In the genomic region with DNA sequence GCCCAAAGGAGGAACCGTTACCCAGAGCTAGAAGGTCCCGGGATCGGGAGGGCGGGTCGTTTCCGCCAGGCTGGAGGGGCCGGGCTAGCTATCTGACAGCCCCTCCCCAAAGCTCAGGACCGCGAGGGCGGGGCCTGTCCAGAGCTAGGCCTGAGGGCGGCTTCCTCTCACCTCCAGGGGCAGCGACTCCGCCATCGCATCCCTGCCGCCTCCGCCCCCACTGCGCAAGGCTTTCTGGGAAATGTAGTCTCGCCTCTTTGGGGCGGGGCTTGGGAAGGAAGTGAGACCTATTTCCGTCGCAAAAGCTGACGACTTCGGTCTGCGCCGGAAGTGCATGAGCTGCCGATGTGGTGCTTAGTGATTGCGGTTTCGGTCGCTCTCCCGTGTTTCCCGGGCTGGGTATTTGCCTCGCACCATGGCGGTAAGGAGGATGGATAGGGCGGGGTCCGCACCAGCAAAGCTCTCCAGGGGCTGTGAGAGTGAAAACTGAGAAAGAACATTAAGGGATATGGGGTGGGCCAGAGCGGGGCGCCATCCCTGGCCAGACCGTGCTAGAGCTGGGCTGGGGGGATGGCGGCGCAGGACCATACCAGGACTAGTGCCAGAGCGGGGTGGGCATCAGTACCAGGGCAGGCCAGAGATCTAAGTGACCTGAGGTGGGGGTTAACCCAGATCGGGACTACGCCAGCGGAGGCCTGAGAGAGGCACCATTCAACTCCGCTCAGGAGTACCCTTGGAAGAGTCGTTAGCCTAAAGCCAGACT, we compare ENCODE assay signal across 8 cellular contexts. TPM values are rescaled to one million over a fixed set of nuclear protein-coding genes. Genes with fewer than 3 reads are reported as not detected.
DNase-seq lines count a peak whose midpoint lies in the region; ATAC-seq and TF ChIP-seq lines count a peak whose summit lies in the region.

Gene TMEM208, plus strand, starts transcription at position 327 of the 763 bp plus-strand sequence. Its CDS starts 89 bp downstream, at position 416.

- H3K4me1 ChIP-seq in testis: peaks cover 11% of the 10 kb centered on the region

- TF ChIP-seq POLR2A in testis (IDR thresholded peaks at IDR 0.05): peak; percentile 4

- DNase-seq in NCI-H1092 treated with DMSO at 0.1 percent for 48 hours (lab: John Stamatoyannopoulos, UW) (peak; percentile 98), SKM-1 (lab: John Stamatoyannopoulos, UW; ENCODE audit: unreplicated experiment) (peak; percentile 90), glomerular visceral epithelial cell (ENCODE audit: extremely low spot score) (peak; percentile 98), omental fat pad (ENCODE audit: low spot score) (peak; percentile 97), testis (peak; percentile 99)
- DNase-seq in activated naive CD4-positive, alpha-beta T cell treated with anti-CD3 and anti-CD28 coated beads, Interleukin-2, amount 50 U/mL, for 72 hours (ENCODE audit: low spot score in 2 of 2): peak; percentile 98 to 99

- H3K36me3 Mint-ChIP-seq in activated naive CD4-positive, alpha-beta T cell treated with anti-CD3 and anti-CD28 coated beads, Interleukin-2, amount 50 U/mL, for 72 hours: peaks cover 14 to 31% of the 10 kb centered on the region in 2 donors

- TF ChIP-seq CTCF in omental fat pad (IDR thresholded peaks at IDR 0.05): no peak
- peak in 2 of 3 experiments; percentile 13 to 28 for TF ChIP-seq CTCF in testis (IDR thresholded peaks at IDR 0.05)

- ATAC-seq in HG02588 (IDR thresholded peaks at IDR 0.05; ENCODE audit: unreplicated experiment) (peak; percentile 89), omental fat pad (ENCODE audit: low FRiP score) (peak; percentile 97)
- peak; percentile 96 to 98 for ATAC-seq in activated naive CD4-positive, alpha-beta T cell treated with anti-CD3 and anti-CD28 coated beads, Interleukin-2, amount 50 U/mL, for 72 hours

- 0% methylated on average over 40 to 46 of the region's 46 CpGs for WGBS in testis, 2 donors

- H3K27ac Mint-ChIP-seq in activated naive CD4-positive, alpha-beta T cell treated with anti-CD3 and anti-CD28 coated beads, Interleukin-2, amount 50 U/mL, for 72 hours: peak within 1 kb of the TSS; percentile 96 to 99

- no peaks in the 10 kb centered on the region for H3K36me3 ChIP-seq in testis (ENCODE audit: low read depth, missing control alignments)

- no peaks in the 10 kb centered on the region for H3K9me3 ChIP-seq in testis

- H3K27me3 ChIP-seq in testis: no peaks in the 10 kb centered on the region

- peak within 1 kb of the TSS; percentile 90 for H3K4me3 ChIP-seq in GM08714 (ENCODE audit: low read length)
- peak within 1 kb of the TSS; percentile 93 to 97 for H3K4me3 ChIP-seq in testis

- H3K9me3 Mint-ChIP-seq in activated naive CD4-positive, alpha-beta T cell treated with anti-CD3 and anti-CD28 coated beads, Interleukin-2, amount 50 U/mL, for 72 hours: no peaks in the 10 kb centered on the region

- intact Hi-C loops in testis (cut with DNase I; ENCODE audit: low total_unique reads): no loop called here

- H3K27ac ChIP-seq in testis: peak within 1 kb of the TSS; percentile 53 to 81

RNA-seq across cellular contexts. Expression of gene TMEM208, which starts in this region (rescaled TPM):
- 10 to 100 TPM; 28.4 to 35.4 TPM for total RNA-seq in activated naive CD4-positive, alpha-beta T cell treated with anti-CD3 and anti-CD28 coated beads, Interleukin-2, amount 50 U/mL, for 72 hours
- 10 to 100 TPM; 33.0 to 45.4 (median 40.8) TPM for total RNA-seq in omental fat pad
- total RNA-seq in testis: 10 to 100 TPM; 57.4 to 66.8 TPM
- 55.6 TPM for polyA plus RNA-seq in testis (ENCODE audit: insufficient read depth, low read depth, low replicate concordance)

Comparison
In these comparisons a context has a peak if more than half of its experiments do, and no peak if none do; other contexts are left out.
1. Peak in every context shown above with its lines: DNase-seq, ATAC-seq, H3K4me3 ChIP-seq and H3K27ac ChIP-seq.
2. CTCF ChIP-seq: peak in testis (2 of 3); none in omental fat pad (0 of 3).